9 cellular contexts compared by ENCODE assay signal in the genomic region with DNA sequence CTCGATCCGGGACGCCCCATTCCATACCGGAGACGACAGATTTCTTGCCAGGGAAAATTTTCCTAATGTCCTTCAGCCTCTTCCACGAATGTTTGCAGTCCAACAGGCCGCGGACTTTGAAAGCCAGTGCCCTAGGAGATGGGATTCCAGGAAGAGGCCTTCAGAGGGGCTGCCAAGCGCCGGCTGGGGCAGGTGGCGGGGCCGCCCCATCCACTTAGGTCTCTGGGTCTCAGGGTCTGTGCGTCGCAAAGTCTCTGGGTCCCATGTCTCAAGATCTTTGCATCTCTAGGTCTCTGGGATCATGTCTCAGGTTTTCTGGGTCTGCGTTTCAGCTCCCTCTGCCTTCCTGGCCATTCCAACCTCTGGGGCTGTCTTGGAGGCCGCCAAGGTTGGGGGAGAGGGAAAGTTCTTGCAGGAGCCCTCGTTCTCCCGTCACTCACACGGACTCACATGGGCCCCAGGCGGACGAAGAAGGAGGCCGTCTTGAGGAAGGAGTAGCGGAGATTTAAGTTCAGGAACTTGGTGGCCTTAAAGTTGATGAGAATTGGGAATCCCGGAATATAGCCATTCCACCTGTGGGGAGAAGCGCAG. TPM values are rescaled to one million over a fixed set of nuclear protein-coding genes. Genes with fewer than 3 reads are reported as not detected.
DNase-seq lines count a peak whose midpoint lies in the region; FAIRE-seq and TF ChIP-seq lines count a peak whose summit lies in the region.
"Had no signal": no experiment of that assay in that cellular context is flagged by ENCODE, and none has a peak within 500 bp of the region (broad histone marks: within the 10 kb centered on the region; RNA-seq: fewer than 3 reads in every experiment).

No MANE protein-coding gene starts in this region.

- FAIRE-seq in HTR-8/SVneo (lab: Jason Lieb, UNC), result no peak
- FAIRE-seq: colon had no signal

- H3K9ac ChIP-seq in Karpas-422 (ENCODE audit: low read length), result peak overlapping the region; percentile 82

- peak overlapping the region; percentile 94; the same call in 1 of the 2 replicates for H2AFZ ChIP-seq in Karpas-422 (ENCODE audit: low read length)

- H3K4me1 ChIP-seq in Karpas-422 (ENCODE audit: low read length), result peaks cover 12% of the 10 kb centered on the region

- peaks cover 17% of the 10 kb centered on the region for H3K4me1 Mint-ChIP-seq in dendritic cell treated with granulocyte-macrophage colony-stimulating factor and Interleukin-4, amounts not matched to agents 40 ng/mL and 50 ng/mL, for 4 days (ENCODE audit: low read depth)
- H3K4me1 Mint-ChIP-seq in nephron progenitor cell, result no peaks in the 10 kb centered on the region

- no peaks in the 10 kb centered on the region for H3K9me3 Mint-ChIP-seq in dendritic cell treated with granulocyte-macrophage colony-stimulating factor and Interleukin-4, amounts not matched to agents 40 ng/mL and 50 ng/mL, for 4 days
- peaks cover 3% of the 10 kb centered on the region for H3K9me3 Mint-ChIP-seq in nephron progenitor cell

- no peak overlapping the region for H3K27ac Mint-ChIP-seq in dendritic cell treated with granulocyte-macrophage colony-stimulating factor and Interleukin-4, amounts not matched to agents 40 ng/mL and 50 ng/mL, for 4 days
- H3K27ac Mint-ChIP-seq in nephron progenitor cell, result no peak overlapping the region

- no peaks in the 10 kb centered on the region for H3K36me3 ChIP-seq in Karpas-422 (ENCODE audit: insufficient read depth, low read length)

- intact Hi-C loops in dendritic cell treated with granulocyte-macrophage colony-stimulating factor and Interleukin-4, amounts not matched to agents 40 ng/mL and 50 ng/mL, for 4 days (cut with micrococcal nuclease), result no loop called here

- H3K4me3 Mint-ChIP-seq in dendritic cell treated with granulocyte-macrophage colony-stimulating factor and Interleukin-4, amounts not matched to agents 40 ng/mL and 50 ng/mL, for 4 days, result peak overlapping the region; percentile 72
- peak overlapping the region; percentile 83 for H3K4me3 Mint-ChIP-seq in nephron progenitor cell

- H3K9me2 ChIP-seq in Karpas-422 (replicated peaks; ENCODE audit: insufficient read depth, low read length), result no peaks in the 10 kb centered on the region

- H3K4me2 ChIP-seq in Karpas-422 (ENCODE audit: low read depth, low read length, poor library complexity, severe bottlenecking), result peak overlapping the region; percentile 96

- no peaks in the 10 kb centered on the region for H3K9me3 ChIP-seq in Karpas-422 (ENCODE audit: low read length)

- no peaks in the 10 kb centered on the region for H3K36me3 Mint-ChIP-seq in dendritic cell treated with granulocyte-macrophage colony-stimulating factor and Interleukin-4, amounts not matched to agents 40 ng/mL and 50 ng/mL, for 4 days (ENCODE audit: low read depth)
- no peaks in the 10 kb centered on the region for H3K36me3 Mint-ChIP-seq in nephron progenitor cell (ENCODE audit: low read depth)

- TF ChIP-seq CTCF in AG09309 (IDR thresholded peaks at IDR 0.05; ENCODE audit: control insufficient read depth, insufficient read depth, low read depth, low read length, missing control alignments), result no peak
- no peak for TF ChIP-seq CTCF in nephron progenitor cell (IDR thresholded peaks at IDR 0.05)

- no peak overlapping the region for H3K27ac ChIP-seq in Karpas-422 (ENCODE audit: low read length)

- no peaks in the 10 kb centered on the region for H3K79me2 ChIP-seq in Karpas-422 (ENCODE audit: low read length)

- H3K27me3 Mint-ChIP-seq in dendritic cell treated with granulocyte-macrophage colony-stimulating factor and Interleukin-4, amounts not matched to agents 40 ng/mL and 50 ng/mL, for 4 days, result peaks cover 69% of the 10 kb centered on the region
- peaks cover 99% of the 10 kb centered on the region for H3K27me3 Mint-ChIP-seq in nephron progenitor cell (ENCODE audit: low read depth, poor library complexity)

- no peaks in the 10 kb centered on the region for H3K27me3 ChIP-seq in Karpas-422 (ENCODE audit: low read length)

- DNase-seq in AG09309 (ENCODE audit: low read depth) (no peak), Karpas-422 (no peak), nephron progenitor cell (no peak), OCI-M1 (lab: John Stamatoyannopoulos, UW) (no peak), HTR-8/SVneo (ENCODE audit: insufficient read length, low spot score) (no peak)
- no peak for DNase-seq in stimulated activated CD8-positive, alpha-beta memory T cell treated with anti-CD3 and anti-CD28 coated beads, Interleukin-4, amount 100 ng/mL, for 48 hours
- no peak for DNase-seq in activated CD4-positive, CD25-positive, alpha-beta regulatory T cell treated with anti-CD3 and anti-CD28 coated beads, Interleukin-2, amount 50 U/mL, for 72 hours

- peaks cover 9% of the 10 kb centered on the region for H4K20me1 ChIP-seq in Karpas-422 (ENCODE audit: insufficient read depth, low read depth, low read length)

- peak overlapping the region; percentile 37; the same call in 1 of the 2 replicates for H3K4me3 ChIP-seq in AG09309 (ENCODE audit: control insufficient read depth, low read depth, low read length)
- peak overlapping the region; percentile 76 for H3K4me3 ChIP-seq in Karpas-422 (ENCODE audit: low read length)

RNA-seq across cellular contexts. Expression of gene ALOX12B, which starts 7.2 kb away (rescaled TPM):
- total RNA-seq in Karpas-422 (2014; rRNA removed; shearing (Covaris generic); ENCODE audit: low replicate concordance), result 0.22 and 1.5 TPM in 2 replicates

RNA-seq across cellular contexts. Expression of gene ALOXE3, which starts 38.0 kb away (rescaled TPM):
- 0.18 TPM in 1 of 2 replicates, not detected in the other for total RNA-seq in Karpas-422 (2014; rRNA removed; shearing (Covaris generic); ENCODE audit: low replicate concordance)

RNA-seq across cellular contexts. Expression of gene ALOX15B, which starts 41.4 kb away (rescaled TPM):
- not detected in 2 replicates for total RNA-seq in Karpas-422 (2014; rRNA removed; shearing (Covaris generic); ENCODE audit: low replicate concordance)

RNA-seq across cellular contexts. Expression of gene HES7, which starts 43.6 kb away (rescaled TPM):
- total RNA-seq in Karpas-422 (2014; rRNA removed; shearing (Covaris generic); ENCODE audit: low replicate concordance), result 0.37 and 2.1 TPM in 2 replicates
